ENCODE assay signal across 14 cellular contexts in the genomic region with DNA sequence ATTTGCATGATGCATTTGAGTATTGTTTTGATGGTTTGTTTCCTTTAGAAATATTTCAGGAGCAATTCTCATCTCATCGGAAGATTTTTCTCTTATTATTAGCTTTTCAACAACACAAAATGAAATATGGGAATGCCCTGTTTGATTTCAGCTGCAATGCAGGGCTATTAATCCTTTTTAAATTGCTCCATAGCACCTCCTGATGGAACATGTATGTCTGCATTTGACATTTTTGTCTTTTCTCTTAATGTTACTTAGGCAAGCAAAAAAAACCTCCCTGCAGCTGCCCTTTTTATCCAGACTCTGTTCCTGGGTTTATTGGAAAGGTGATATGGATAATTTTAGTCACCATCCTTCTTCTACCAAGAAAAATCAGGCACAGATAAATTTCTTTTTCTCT.
DNase-seq lines count a peak whose midpoint lies in the region; ATAC-seq and TF ChIP-seq lines count a peak whose summit lies in the region.
"Had no signal": no experiment of that assay in that cellular context is flagged by ENCODE, and none has a peak within 500 bp of the region (broad histone marks: within the 10 kb centered on the region; RNA-seq: fewer than 3 reads in every experiment).

No MANE protein-coding gene starts in this region.

- H3K9ac ChIP-seq in H9 (ENCODE audit: extremely low read depth, insufficient read length, low read length) (no peak overlapping the region), OCI-LY1 (ENCODE audit: low read length) (no peak overlapping the region)

- no peak for ATAC-seq in HG03460 (IDR thresholded peaks at IDR 0.05; ENCODE audit: unreplicated experiment)
- ATAC-seq: Panc1 had no signal

- H3K79me2 ChIP-seq in H9 (ENCODE audit: insufficient read depth, low read length) (no peaks in the 10 kb centered on the region), OCI-LY1 (ENCODE audit: insufficient read depth, low read length) (no peaks in the 10 kb centered on the region)

- no CpG with 5 or more reads among the region's 1 CpG for WGBS in H9 (ENCODE audit: extremely low coverage, insufficient read length, low lambda C conversion rate)
- WGBS in lower leg skin, 2 donors, result 86 to 88% methylated on average over 1 of the region's 1 CpG

- H3K36me3 Mint-ChIP-seq in H9 (ENCODE audit: insufficient read depth in 1 of 3, low read depth in 3 of 3), result no peaks in the 10 kb centered on the region
- H3K36me3 Mint-ChIP-seq: activated CD4-positive, alpha-beta memory T cell treated with anti-CD3 and anti-CD28 coated beads for 36 hours had no signal

- H2BK120ac ChIP-seq in H9 (ENCODE audit: low read depth, low read length, poor library complexity, severe bottlenecking), result no peak overlapping the region

- H3K14ac ChIP-seq in H9 (ENCODE audit: insufficient read depth, low read length), result no peak overlapping the region

- no peak overlapping the region for H3K4ac ChIP-seq in H9 (ENCODE audit: low read depth, low read length)

- no peak overlapping the region for H3K18ac ChIP-seq in H9 (ENCODE audit: insufficient read length, low read depth, low read length)

- no peak overlapping the region for H2BK20ac ChIP-seq in H9 (ENCODE audit: low read depth, low read length, poor library complexity, severe bottlenecking)

- H2AFZ ChIP-seq in H9 (ENCODE audit: low read length), result no peak overlapping the region
- H2AFZ ChIP-seq in OCI-LY1 (ENCODE audit: low read length), result no peak overlapping the region

- no peaks in the 10 kb centered on the region for H3F3A ChIP-seq in OCI-LY1 (ENCODE audit: insufficient read depth, low read length)

- intact Hi-C loops in lower leg skin (cut with DNase I; ENCODE audit: low total_unique reads), result no loop called here

- DNase-seq in A172 (ENCODE audit: low spot score) (peak; percentile 8), H9 (no peak), epithelial cell of proximal tubule (ENCODE audit: low read depth) (no peak), lower leg skin (ENCODE audit: low spot score in 2 of 2) (no peak), dedifferentiated amniotic fluid mesenchymal stem cell (ENCODE audit: extremely low spot score) (no peak), OCI-M2 (lab: John Stamatoyannopoulos, UW; ENCODE audit: unreplicated experiment) (no peak)
- DNase-seq: activated CD4-positive, alpha-beta memory T cell treated with anti-CD3 and anti-CD28 coated beads for 36 hours; activated effector memory CD4-positive, alpha-beta T cell treated with Interleukin-2 at 50 U/mL for 16 hours; KBM-7; retina; stimulated activated CD4-positive, alpha-beta T cell treated with anti-CD3 and anti-CD28 coated beads, Interleukin-4, amount 100 ng/mL, for 1 hour had no signal

- H3K56ac ChIP-seq in H9 (ENCODE audit: insufficient read length, low read depth, low read length), result no peak overlapping the region

- H3K27me3 ChIP-seq in H9 (ENCODE audit: insufficient read depth, low read length), result no peaks in the 10 kb centered on the region
- H3K27me3 ChIP-seq in OCI-LY1 (ENCODE audit: insufficient read depth, low read length), result no peaks in the 10 kb centered on the region

- no peak overlapping the region for H3T11ph ChIP-seq in H9 (ENCODE audit: low read length)

- no peaks in the 10 kb centered on the region for H3K79me1 ChIP-seq in H9 (ENCODE audit: insufficient read depth, low read depth, low read length, poor library complexity, severe bottlenecking)

- H4K5ac ChIP-seq in H9 (ENCODE audit: insufficient read length, low read depth, low read length), result no peak overlapping the region

- H3K9me3 ChIP-seq in H9 (ENCODE audit: control insufficient read depth, low read depth, low read length) (no peaks in the 10 kb centered on the region), OCI-LY1 (ENCODE audit: low read length) (no peaks in the 10 kb centered on the region)

- no peak overlapping the region for H3K27ac Mint-ChIP-seq in H9
- H3K27ac Mint-ChIP-seq: activated CD4-positive, alpha-beta memory T cell treated with anti-CD3 and anti-CD28 coated beads for 36 hours had no signal

- no peak overlapping the region for H2BK15ac ChIP-seq in H9 (ENCODE audit: low read depth, low read length)

- H2BK12ac ChIP-seq in H9 (ENCODE audit: insufficient read length, low read depth, low read length), result no peak overlapping the region

- H3K4me1 Mint-ChIP-seq in H9, result 0 out of 4 replicates have a peak, but pooled peaks cover 0 to 3% of the 10 kb centered on the region in 2 experiments

- H3K36me3 ChIP-seq in OCI-LY1 (ENCODE audit: insufficient read depth, low read length), result no peaks in the 10 kb centered on the region

- H3K27me3 Mint-ChIP-seq in H9 (ENCODE audit: low read depth), result no peaks in the 10 kb centered on the region
- H3K27me3 Mint-ChIP-seq: activated CD4-positive, alpha-beta memory T cell treated with anti-CD3 and anti-CD28 coated beads for 36 hours had no signal

- no peaks in the 10 kb centered on the region for H3K9me2 ChIP-seq in OCI-LY1 (ENCODE audit: low read depth, low read length)

- no peak for TF ChIP-seq POLR2A in lower leg skin (IDR thresholded peaks at IDR 0.05)

- no peak overlapping the region for H3K4me3 Mint-ChIP-seq in H9
- H3K4me3 Mint-ChIP-seq: activated CD4-positive, alpha-beta memory T cell treated with anti-CD3 and anti-CD28 coated beads for 36 hours had no signal

- H3K9me3 Mint-ChIP-seq in H9, result no peaks in the 10 kb centered on the region

- H3K23me2 ChIP-seq in H9 (ENCODE audit: insufficient read length, low read depth, low read length, poor library complexity, severe bottlenecking), result no peaks in the 10 kb centered on the region

- H4K91ac ChIP-seq in H9 (ENCODE audit: insufficient read length, low read depth, low read length), result no peak overlapping the region

- H2BK5ac ChIP-seq in H9 (ENCODE audit: insufficient read length, low read length), result no peak overlapping the region

- no peak overlapping the region for H4K8ac ChIP-seq in H9 (replicated peaks; ENCODE audit: insufficient read length, low read depth, low read length)

- H3K27ac ChIP-seq in H9 (ENCODE audit: insufficient read length, low read depth, low read length) (no peak overlapping the region), OCI-LY1 (ENCODE audit: low read depth, low read length, poor library complexity, severe bottlenecking) (no peak overlapping the region)

- H3K4me2 ChIP-seq in H9 (ENCODE audit: insufficient read depth, insufficient read length, low read length), result no peak overlapping the region
- no peak overlapping the region for H3K4me2 ChIP-seq in OCI-LY1 (ENCODE audit: low read length)

- H3K4me1 ChIP-seq in H9 (ENCODE audit: insufficient read depth, low read length), result no peaks in the 10 kb centered on the region
- no peaks in the 10 kb centered on the region for H3K4me1 ChIP-seq in OCI-LY1 (ENCODE audit: insufficient read depth, low read length, severe bottlenecking)

- H4K20me1 ChIP-seq in H9 (ENCODE audit: control insufficient read depth, insufficient read depth, insufficient read length) (no peaks in the 10 kb centered on the region), OCI-LY1 (ENCODE audit: insufficient read depth, low read length) (no peaks in the 10 kb centered on the region)

- no peak overlapping the region for H3K4me3 ChIP-seq in OCI-LY1 (ENCODE audit: low read depth, low read length, poor library complexity, severe bottlenecking)
- no peak overlapping the region for H3K4me3 ChIP-seq in epithelial cell of proximal tubule (ENCODE audit: low read depth, low read length)
- H3K4me3 ChIP-seq in lower leg skin (ENCODE audit: low read depth, poor library complexity, severe bottlenecking), result no peak overlapping the region

- H2AK5ac ChIP-seq in H9 (ENCODE audit: insufficient read length, low read length), result no peak overlapping the region

- no peak overlapping the region for H3K23ac ChIP-seq in H9 (ENCODE audit: insufficient read length, low read depth, low read length)

- TF ChIP-seq CTCF in H9 (conservative IDR thresholded peaks at IDR 0.05) (peak; percentile 60), OCI-LY1 (IDR thresholded peaks at IDR 0.05; ENCODE audit: low read length) (peak; percentile 33; the same call in 1 of the 2 replicates), epithelial cell of proximal tubule (conservative IDR thresholded peaks at IDR 0.05; ENCODE audit: low read depth, low read length) (peak; percentile 7), lower leg skin (IDR thresholded peaks at IDR 0.05) (no peak)

Comparison
In these comparisons a context has a peak if more than half of its experiments do, and no peak if none do; other contexts are left out.
1. CTCF ChIP-seq: peak in H9 (single experiment), OCI-LY1 (single experiment) and epithelial cell of proximal tubule (single experiment); none in lower leg skin (0 of 3).